37 cellular contexts compared by ENCODE assay signal in the genomic region with DNA sequence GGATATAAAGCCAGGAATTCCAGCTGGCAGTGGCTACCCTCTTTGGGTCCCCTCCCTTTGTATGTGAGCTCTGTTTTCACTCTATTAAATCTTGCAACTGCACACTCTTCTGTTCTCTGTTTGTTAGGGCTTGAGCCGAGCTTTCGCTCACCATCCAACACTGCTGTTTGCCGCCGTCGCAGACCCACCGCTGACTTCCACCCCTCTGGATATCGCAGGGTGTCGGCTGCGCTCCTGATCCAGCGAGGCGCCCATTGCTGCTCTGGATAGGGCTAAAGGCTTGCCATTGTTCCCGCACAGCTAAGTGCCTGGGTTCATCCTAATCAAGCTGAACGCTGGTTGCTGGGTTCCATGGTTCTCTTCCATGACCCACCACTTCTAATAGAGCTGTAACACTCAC.
DNase-seq lines count a peak whose midpoint lies in the region; FAIRE-seq and TF ChIP-seq lines count a peak whose summit lies in the region.
"Had no signal": no experiment of that assay in that cellular context is flagged by ENCODE, and none has a peak within 500 bp of the region (broad histone marks: within the 10 kb centered on the region; RNA-seq: fewer than 3 reads in every experiment).

No MANE protein-coding gene starts in this region.

- H3K4me1 Mint-ChIP-seq in chondrocyte (ENCODE audit: low read depth): no peaks in the 10 kb centered on the region
- no peaks in the 10 kb centered on the region for H3K4me1 Mint-ChIP-seq in mesothelial cell of epicardium
- H3K4me1 Mint-ChIP-seq: B cell; CD14-positive monocyte; CD4-positive, alpha-beta memory T cell; CD4-positive, CD25-positive, alpha-beta regulatory T cell; CD8-positive, alpha-beta memory T cell had no signal

- H3K9me3 ChIP-seq in kidney (ENCODE audit: control insufficient read depth in 1 of 2, low read length in 2 of 2) (no peaks in the 10 kb centered on the region), spleen (peaks cover 0 to 48% (median 29%) of the 10 kb centered on the region in 8 donors), testis (no peaks in the 10 kb centered on the region), ascending aorta (no peaks in the 10 kb centered on the region)
- H3K9me3 ChIP-seq: A549, BE2C, Caco-2 had no signal

- peak; percentile 61 for DNase-seq in chondrocyte (ENCODE audit: low spot score)
- peak; percentile 37 for DNase-seq in kidney
- DNase-seq in spleen: peak; percentile 36
- DNase-seq in testis: peak; percentile 15
- no peak for DNase-seq in KG1 (lab: John Stamatoyannopoulos, UW)
- DNase-seq in SKM-1 (lab: John Stamatoyannopoulos, UW; ENCODE audit: unreplicated experiment): no peak
- no peak for DNase-seq in ascending aorta (ENCODE audit: low spot score in 2 of 2)
- no peak for DNase-seq in mesothelial cell of epicardium (ENCODE audit: low spot score in 2 of 2, unreplicated experiment in 2 of 2)
- DNase-seq: 8988T; ACHN; AML-193; BE2C; C1 segment of cervical spinal cord; Caco-2; Calu3; CD4-positive, alpha-beta memory T cell; CD4-positive, alpha-beta T cell; CD4-positive, CD25-positive, alpha-beta regulatory T cell; CD8-positive, alpha-beta memory T cell; CD8-positive, alpha-beta T cell; COR-L47; DMS 273 treated with DMSO at 0.1 percent for 48 hours; DMS153; DMS53; DMS79; DMS79 treated with DMSO at 0.1 percent for 48 hours; DND-41; EL had no signal

- intact Hi-C loops in kidney (cut with DNase I) (no loop called here), spleen (cut with DNase I; ENCODE audit: low total_unique reads) (no loop called here), testis (cut with DNase I; ENCODE audit: low total_unique reads) (no loop called here), ascending aorta (cut with DNase I) (no loop called here)

- H3K36me3 Mint-ChIP-seq in chondrocyte (ENCODE audit: low read depth): no peaks in the 10 kb centered on the region
- H3K36me3 Mint-ChIP-seq in mesothelial cell of epicardium: no peaks in the 10 kb centered on the region
- H3K36me3 Mint-ChIP-seq: CD14-positive monocyte; CD4-positive, alpha-beta memory T cell; CD4-positive, CD25-positive, alpha-beta regulatory T cell; CD8-positive, alpha-beta T cell had no signal

- no peak overlapping the region for H3K27ac Mint-ChIP-seq in chondrocyte (ENCODE audit: unreplicated experiment)
- no peak overlapping the region for H3K27ac Mint-ChIP-seq in mesothelial cell of epicardium
- H3K27ac Mint-ChIP-seq: B cell; CD14-positive monocyte; CD4-positive, alpha-beta memory T cell; CD4-positive, alpha-beta T cell; CD4-positive, CD25-positive, alpha-beta regulatory T cell; CD8-positive, alpha-beta memory T cell; CD8-positive, alpha-beta T cell had no signal

- H3K4me3 Mint-ChIP-seq in chondrocyte (ENCODE audit: unreplicated experiment) (no peak overlapping the region), mesothelial cell of epicardium (no peak overlapping the region)
- H3K4me3 Mint-ChIP-seq: B cell; CD14-positive monocyte; CD4-positive, alpha-beta memory T cell; CD4-positive, alpha-beta T cell; CD4-positive, CD25-positive, alpha-beta regulatory T cell; CD8-positive, alpha-beta memory T cell; CD8-positive, alpha-beta T cell had no signal

- H3K4me1 ChIP-seq in kidney (ENCODE audit: control insufficient read depth in 1 of 2, insufficient read depth in 1 of 2, low read depth in 1 of 2, low read length in 2 of 2) (peaks cover 0 to 3% of the 10 kb centered on the region in 2 donors), spleen (no peaks in the 10 kb centered on the region), testis (no peaks in the 10 kb centered on the region), ascending aorta (no peaks in the 10 kb centered on the region)
- H3K4me1 ChIP-seq: A549; BE2C; BLaER1; BLaER1 treated with 17β-estradiol and CSF1 and Interleukin-3, amounts not matched to agents 10 nM and 100 nM; Caco-2 had no signal

- TF ChIP-seq CTCF in chondrocyte (IDR thresholded peaks at IDR 0.05) (no peak), kidney (IDR thresholded peaks at IDR 0.05; ENCODE audit: borderline replicate concordance, extremely low read depth, insufficient read depth) (no peak), spleen (IDR thresholded peaks at IDR 0.05 in 8 of 11, conservative IDR thresholded peaks at IDR 0.05 in 3 of 11) (no peak), testis (IDR thresholded peaks at IDR 0.05) (no peak), ascending aorta (IDR thresholded peaks at IDR 0.05) (no peak), mesothelial cell of epicardium (IDR thresholded peaks at IDR 0.05; ENCODE audit: unreplicated experiment) (no peak)

- FAIRE-seq in kidney (lab: Jason Lieb, UNC): no peak
- FAIRE-seq: A204.1, A549, D721Med had no signal

- H3K4me3 ChIP-seq in kidney (ENCODE audit: low read length in 2 of 2) (no peak overlapping the region), spleen (no peak overlapping the region), testis (peak overlapping the region in 1 of 2 donors; percentile 0), ascending aorta (no peak overlapping the region)
- H3K4me3 ChIP-seq: A549; BLaER1; BLaER1 treated with 17β-estradiol and CSF1 and Interleukin-3, amounts not matched to agents 10 nM and 100 nM had no signal

- no peak overlapping the region for H3K9ac ChIP-seq in kidney (ENCODE audit: low read length in 2 of 2)
- H3K9ac ChIP-seq: BLaER1; BLaER1 treated with 17β-estradiol and CSF1 and Interleukin-3, amounts not matched to agents 10 nM and 100 nM had no signal

- no peak overlapping the region for H3K27ac ChIP-seq in kidney (ENCODE audit: low read depth in 2 of 2, low read length in 2 of 2)
- no peak overlapping the region for H3K27ac ChIP-seq in spleen
- no peak overlapping the region for H3K27ac ChIP-seq in testis
- H3K27ac ChIP-seq in ascending aorta: no peak overlapping the region
- H3K27ac ChIP-seq: 22Rv1; A549; BLaER1; BLaER1 treated with 17β-estradiol and CSF1 and Interleukin-3, amounts not matched to agents 10 nM and 100 nM; C4-2B had no signal

- H3K27me3 Mint-ChIP-seq in chondrocyte (ENCODE audit: low read depth) (no peaks in the 10 kb centered on the region), mesothelial cell of epicardium (ENCODE audit: low read depth) (no peaks in the 10 kb centered on the region)
- H3K27me3 Mint-ChIP-seq: B cell; CD4-positive, alpha-beta memory T cell; CD4-positive, alpha-beta T cell; CD4-positive, CD25-positive, alpha-beta regulatory T cell; CD8-positive, alpha-beta memory T cell had no signal

- 92 to 97% (median 96%) methylated on average over 13 of the region's 13 CpGs for WGBS in spleen, 5 donors
- 57 to 79% methylated on average over 13 of the region's 13 CpGs for WGBS in testis, 2 donors

- TF ChIP-seq POLR2A in spleen (IDR thresholded peaks at IDR 0.05) (no peak), testis (IDR thresholded peaks at IDR 0.05) (no peak)

- peaks cover 24% of the 10 kb centered on the region for H3K9me3 Mint-ChIP-seq in chondrocyte (ENCODE audit: low read depth)
- H3K9me3 Mint-ChIP-seq in mesothelial cell of epicardium: peaks cover 6% of the 10 kb centered on the region

- H3K36me3 ChIP-seq in kidney (ENCODE audit: control insufficient read depth in 1 of 2, insufficient read depth in 2 of 2, low read length in 2 of 2) (no peaks in the 10 kb centered on the region), spleen (no peaks in the 10 kb centered on the region), testis (ENCODE audit: low read depth, missing control alignments) (no peaks in the 10 kb centered on the region), ascending aorta (no peaks in the 10 kb centered on the region)
- H3K36me3 ChIP-seq: BE2C; BLaER1; BLaER1 treated with 17β-estradiol and CSF1 and Interleukin-3, amounts not matched to agents 10 nM and 100 nM had no signal

- H3K27me3 ChIP-seq in spleen (replicated peaks in 1 of 7) (no peaks in the 10 kb centered on the region), testis (no peaks in the 10 kb centered on the region), ascending aorta (no peaks in the 10 kb centered on the region)
- H3K27me3 ChIP-seq: BE2C; BLaER1; BLaER1 treated with 17β-estradiol and CSF1 and Interleukin-3, amounts not matched to agents 10 nM and 100 nM had no signal

Comparison
In these comparisons a context has a peak if more than half of its experiments do, and no peak if none do; other contexts are left out.
1. DNase-seq: peak in chondrocyte (single experiment), kidney (single experiment), spleen (single experiment) and testis (single experiment); none in KG1 (single experiment), SKM-1 (single experiment), ascending aorta (0 of 2) and mesothelial cell of epicardium (0 of 2).